In genomic region chr9:69937830-69938535, GRCh38 we compare ENCODE assay signal across 1 cellular context.
TF ChIP-seq lines count a peak whose summit lies in the region.

No MANE protein-coding gene starts in this region.

TF ChIP-seq in WTC11, 78 proteins besides CTCF, POLR2A, EP300 and RAD21 (continued from another document):
- TF ChIP-seq ZBTB43 (CRISPR knock-in tag; IDR thresholded peaks at IDR 0.05) (no peak), CREM (CRISPR knock-in tag; IDR thresholded peaks at IDR 0.05) (no peak), ZNF423 (CRISPR knock-in tag; IDR thresholded peaks at IDR 0.05) (no peak), MYBL2 (CRISPR knock-in tag; IDR thresholded peaks at IDR 0.05) (no peak), TEAD4 (CRISPR knock-in tag; IDR thresholded peaks at IDR 0.05) (no peak), TP53 (CRISPR knock-in tag; IDR thresholded peaks at IDR 0.05) (no peak), ERG (CRISPR knock-in tag; IDR thresholded peaks at IDR 0.05) (no peak), FOXJ3 (CRISPR knock-in tag; IDR thresholded peaks at IDR 0.05; ENCODE audit: borderline replicate concordance) (no peak), RORB (CRISPR knock-in tag; IDR thresholded peaks at IDR 0.05) (no peak), NFE2L1 (CRISPR knock-in tag; IDR thresholded peaks at IDR 0.05) (no peak), NR2C2 (CRISPR knock-in tag; IDR thresholded peaks at IDR 0.05) (no peak), ZNF317 (CRISPR knock-in tag; IDR thresholded peaks at IDR 0.05; ENCODE audit: borderline replicate concordance, low read depth) (no peak), ZMAT4 (CRISPR knock-in tag; IDR thresholded peaks at IDR 0.05) (no peak)
